Comparison of ENCODE assay signal across 28 cellular contexts in genomic region chr5:66738136-66738535, GRCh38.
DNase-seq lines count a peak whose midpoint lies in the region; ATAC-seq, FAIRE-seq and TF ChIP-seq lines count a peak whose summit lies in the region.
"Had no signal": no experiment of that assay in that cellular context is flagged by ENCODE, and none has a peak within 500 bp of the region (broad histone marks: within the 10 kb centered on the region; RNA-seq: fewer than 3 reads in every experiment).

No MANE protein-coding gene starts in this region.

- no peak for FAIRE-seq in small intestine (lab: Jason Lieb, UNC)
- FAIRE-seq: A204.1, GM12878, GM12892, GM18507 had no signal

- intact Hi-C loops in colonic mucosa (cut with DNase I) (no loop called here), mucosa of descending colon (cut with DNase I, micrococcal nuclease) (no loop called here), transverse colon (cut with DNase I; ENCODE audit: low total_unique reads) (no loop called here), thyroid gland (cut with DNase I) (no loop called here), prostate gland (cut with DNase I) (no loop called here)

- DNase-seq in colonic mucosa (peak; percentile 26), mucosa of descending colon (peak in 1 of 3 donors; percentile 38), small intestine (peak; percentile 16), transverse colon (peak; percentile 27), thyroid gland (no peak), prostate gland (ENCODE audit: low spot score) (no peak), T-helper 9 cell (no peak)
- DNase-seq in effector CD8-positive, alpha-beta T cell (lab: John Stamatoyannopoulos, UW): no peak
- DNase-seq: 8988T; ACHN; BE2C; C1 segment of cervical spinal cord; CD4-positive, alpha-beta memory T cell; CD4-positive, CD25-positive, alpha-beta regulatory T cell; CD8-positive, alpha-beta memory T cell; COR-L47; DMS 273 treated with DMSO at 0.1 percent for 48 hours; DMS153; DMS53; DMS79; DND-41; EL; GDM1 had no signal

- TF ChIP-seq POLR2A in transverse colon (IDR thresholded peaks at IDR 0.05) (no peak), thyroid gland (IDR thresholded peaks at IDR 0.05) (no peak), prostate gland (IDR thresholded peaks at IDR 0.05) (no peak)

- in situ Hi-C loops in transverse colon (cut with MboI; ENCODE audit: low pct_ligation_motif_present in 1 of 4, low pct_unique_long_range_greater_than_20kb in 1 of 4, low sequenced_read_pairs in 3 of 4): no loop called here

- H3K4me3 ChIP-seq in colonic mucosa: no peak overlapping the region
- H3K4me3 ChIP-seq in mucosa of descending colon: no peak overlapping the region
- H3K4me3 ChIP-seq in small intestine (ENCODE audit: low read depth in 1 of 2, low read length in 2 of 2): no peak overlapping the region
- H3K4me3 ChIP-seq in transverse colon: no peak overlapping the region
- no peak overlapping the region for H3K4me3 ChIP-seq in thyroid gland (replicated peaks in 1 of 3)
- H3K4me3 ChIP-seq in prostate gland: no peak overlapping the region
- H3K4me3 ChIP-seq: BLaER1, GM12878 had no signal

- H3K9me3 ChIP-seq in colonic mucosa (no peaks in the 10 kb centered on the region), mucosa of descending colon (no peaks in the 10 kb centered on the region), small intestine (ENCODE audit: control insufficient read depth, low read depth) (no peaks in the 10 kb centered on the region), transverse colon (no peaks in the 10 kb centered on the region), thyroid gland (no peaks in the 10 kb centered on the region), prostate gland (no peaks in the 10 kb centered on the region)
- H3K9me3 ChIP-seq: BE2C, BLaER1 had no signal

- H3K27me3 ChIP-seq in colonic mucosa (no peaks in the 10 kb centered on the region), small intestine (ENCODE audit: control insufficient read depth in 2 of 2, insufficient read depth in 2 of 2, low read length in 2 of 2) (no peaks in the 10 kb centered on the region), transverse colon (peaks cover under 1% of the 10 kb centered on the region), thyroid gland (no peaks in the 10 kb centered on the region), prostate gland (replicated peaks; ENCODE audit: insufficient read depth) (no peaks in the 10 kb centered on the region)
- H3K27me3 ChIP-seq: BE2C, BLaER1 had no signal

- no peak overlapping the region for H3K9ac ChIP-seq in colonic mucosa (ENCODE audit: low read depth in 2 of 2, low read length in 2 of 2)
- H3K9ac ChIP-seq: BLaER1 had no signal

- H3K27ac ChIP-seq in colonic mucosa (no peak overlapping the region), small intestine (ENCODE audit: low read depth in 1 of 2, low read length in 1 of 2) (no peak overlapping the region), transverse colon (no peak overlapping the region), thyroid gland (no peak overlapping the region), prostate gland (no peak overlapping the region)
- H3K27ac ChIP-seq: BLaER1 had no signal

- H3K4me1 ChIP-seq in colonic mucosa: no peaks in the 10 kb centered on the region
- H3K4me1 ChIP-seq in mucosa of descending colon (ENCODE audit: low read depth): peaks cover 8% of the 10 kb centered on the region
- H3K4me1 ChIP-seq in small intestine (ENCODE audit: control insufficient read depth in 2 of 2, insufficient read depth in 1 of 2, low read depth in 1 of 2, low read length in 1 of 2): no peaks in the 10 kb centered on the region
- peaks cover 0 to 21% (median 8%) of the 10 kb centered on the region in 4 donors for H3K4me1 ChIP-seq in transverse colon
- H3K4me1 ChIP-seq in thyroid gland: no peaks in the 10 kb centered on the region
- H3K4me1 ChIP-seq in prostate gland (replicated peaks): peaks cover 12% of the 10 kb centered on the region
- H3K4me1 ChIP-seq: BE2C had no signal

- H3K36me3 ChIP-seq in colonic mucosa (no peaks in the 10 kb centered on the region), mucosa of descending colon (ENCODE audit: low read depth) (no peaks in the 10 kb centered on the region), small intestine (ENCODE audit: control insufficient read depth in 2 of 2, insufficient read depth in 2 of 2, low read length in 2 of 2) (no peaks in the 10 kb centered on the region), transverse colon (no peaks in the 10 kb centered on the region), thyroid gland (no peaks in the 10 kb centered on the region), prostate gland (no peaks in the 10 kb centered on the region)
- H3K36me3 ChIP-seq: BE2C, BLaER1 had no signal

- 82 to 92% (median 91%) methylated on average over 1 of the region's 1 CpG for whole genome bisulfite sequencing in small intestine, 3 donors
- WGBS in transverse colon (ENCODE audit: low coverage in 1 of 2), 2 donors: 40 to 81% methylated on average over 1 of the region's 1 CpG
- WGBS in thyroid gland, 2 donors: 92 to 100% methylated on average over 1 of the region's 1 CpG
- 100% methylated on average over 1 of the region's 1 CpG for WGBS in prostate gland

- no peak for TF ChIP-seq EP300 in transverse colon (IDR thresholded peaks at IDR 0.05; ENCODE audit: low read depth)

- ATAC-seq in mucosa of descending colon: peak; percentile 73
- ATAC-seq: GM12878 had no signal

- no peak for TF ChIP-seq CTCF in colonic mucosa (IDR thresholded peaks at IDR 0.05)
- no peak for TF ChIP-seq CTCF in mucosa of descending colon (IDR thresholded peaks at IDR 0.05)
- TF ChIP-seq CTCF in transverse colon (IDR thresholded peaks at IDR 0.05): no peak
- TF ChIP-seq CTCF in thyroid gland (IDR thresholded peaks at IDR 0.05): no peak
- TF ChIP-seq CTCF in prostate gland (IDR thresholded peaks at IDR 0.05): no peak

Comparison
In these comparisons a context has a peak if more than half of its experiments do, and no peak if none do; other contexts are left out.
1. DNase-seq: peak in colonic mucosa (single experiment), small intestine (single experiment) and transverse colon (single experiment); none in thyroid gland (0 of 2), effector CD8-positive, alpha-beta T cell (single experiment), prostate gland (single experiment) and T-helper 9 cell (single experiment).